29 cellular contexts compared by ENCODE assay signal in the genomic region with DNA sequence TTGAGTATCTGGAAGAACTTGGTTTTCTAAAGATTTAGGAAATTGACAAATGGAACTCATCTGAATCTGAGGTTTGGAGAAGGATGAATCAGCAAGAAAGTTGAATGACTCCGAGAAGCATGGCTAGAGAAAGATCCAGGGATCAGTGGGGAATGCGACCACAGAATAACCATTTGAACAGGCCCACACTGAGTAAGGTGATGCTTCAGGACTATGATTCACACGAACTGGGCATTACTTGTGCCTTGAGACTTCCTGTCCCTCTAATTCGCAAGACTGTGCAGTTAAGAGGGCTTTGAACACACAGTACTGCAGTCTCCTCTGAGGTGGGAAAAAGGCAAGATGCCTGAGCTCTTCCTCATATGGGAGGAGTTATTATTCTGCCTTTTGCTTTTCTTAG.
DNase-seq lines count a peak whose midpoint lies in the region; ATAC-seq, FAIRE-seq and TF ChIP-seq lines count a peak whose summit lies in the region.
"Had no signal": no experiment of that assay in that cellular context is flagged by ENCODE, and none has a peak within 500 bp of the region (broad histone marks: within the 10 kb centered on the region; RNA-seq: fewer than 3 reads in every experiment).

No MANE protein-coding gene starts in this region.

- no peak overlapping the region for H3K4me3 ChIP-seq in PC-3 (ENCODE audit: low read length)
- H3K4me3 ChIP-seq in H1 (ENCODE audit: extremely low read depth in 1 of 4, insufficient read depth in 2 of 4, low read depth in 3 of 4, low read length in 4 of 4): no peak overlapping the region
- H3K4me3 ChIP-seq in neural progenitor cell: no peak overlapping the region
- H3K4me3 ChIP-seq: A549, SK-N-MC, spleen, uterus had no signal

- H2BK20ac ChIP-seq in H1 (ENCODE audit: low read length): peak overlapping the region; percentile 86

- H3K23me2 ChIP-seq in H1 (ENCODE audit: low read depth, low read length): no peaks in the 10 kb centered on the region

- peaks cover 3% of the 10 kb centered on the region for H3K9me3 Mint-ChIP-seq in neural progenitor cell
- H3K9me3 Mint-ChIP-seq in stimulated activated naive CD8-positive, alpha-beta T cell treated with anti-CD3 and anti-CD28 coated beads, Interleukin-15, amount 100 ng/mL, for 72 hours: peaks cover 5 to 14% of the 10 kb centered on the region in 2 donors

- no peaks in the 10 kb centered on the region for H3K4me1 ChIP-seq in PC-3 (ENCODE audit: insufficient read depth, low read length)
- peaks cover 0 to 7% (median 5%) of the 10 kb centered on the region in 4 experiments; a peak in 5 of 7 replicates for H3K4me1 ChIP-seq in H1 (replicated peaks in 1 of 4; ENCODE audit: control insufficient read depth in 3 of 4, insufficient read depth in 4 of 4, low read length in 3 of 4)
- peaks cover 14% of the 10 kb centered on the region for H3K4me1 ChIP-seq in neural progenitor cell
- H3K4me1 ChIP-seq: A549, spleen, uterus had no signal

- no peaks in the 10 kb centered on the region for H3K9me3 ChIP-seq in PC-3 (ENCODE audit: low read length)
- no peaks in the 10 kb centered on the region for H3K9me3 ChIP-seq in H1 (ENCODE audit: insufficient read depth in 2 of 2, low read depth in 1 of 2, low read length in 1 of 2)
- H3K9me3 ChIP-seq in neural progenitor cell (ENCODE audit: low read depth): no peaks in the 10 kb centered on the region
- H3K9me3 ChIP-seq: A549, uterus had no signal

- TF ChIP-seq CTCF in PC-3 (conservative IDR thresholded peaks at IDR 0.05; ENCODE audit: low read depth, low read length) (no peak), H1 (IDR thresholded peaks at IDR 0.05; ENCODE audit: control extremely low read depth in 1 of 3, insufficient read depth in 1 of 3, low read depth in 1 of 3, low read length in 3 of 3) (no peak), neural progenitor cell (IDR thresholded peaks at IDR 0.05) (no peak), GM13977 (IDR thresholded peaks at IDR 0.05; ENCODE audit: extremely low read depth, insufficient read depth, missing control alignments) (no peak)

- in situ Hi-C loops in GM13977 (cut with MboI; ENCODE audit: low pct_unique_long_range_greater_than_20kb, low sequenced_read_pairs, unreplicated experiment): no loop called here

- 0 out of 2 replicates have a peak overlapping the region, but pooled peaks have one; percentile 5 for H2BK12ac ChIP-seq in H1 (ENCODE audit: low read depth, low read length)

- no peak for FAIRE-seq in H1 (lab: Jason Lieb, UNC)
- FAIRE-seq: A549, endometrium, G401.6 had no signal

- DNase-seq in H4 (ENCODE audit: low spot score) (peak; percentile 78), PC-3 (peak; percentile 19), H1 (ENCODE audit: low read depth in 1 of 2, low spot score in 2 of 2) (peak in 1 of 2 experiments; percentile 25), neural progenitor cell (ENCODE audit: low spot score) (no peak), NCI-H1694 treated with DMSO at 0.1 percent for 48 hours (lab: John Stamatoyannopoulos, UW) (no peak), GM13977 (ENCODE audit: low spot score) (no peak)
- DNase-seq in stimulated activated naive CD8-positive, alpha-beta T cell treated with anti-CD3 and anti-CD28 coated beads, Interleukin-15, amount 100 ng/mL, for 72 hours: no peak
- no peak for DNase-seq in activated effector memory CD4-positive, alpha-beta T cell treated with anti-CD3 and anti-CD28 coated beads, Interleukin-2, amount 50 U/mL, for 16 hours
- DNase-seq: activated CD4-positive, alpha-beta T cell treated with anti-CD3 and anti-CD28 coated beads for 36 hours; activated naive CD4-positive, alpha-beta T cell treated with Interleukin-2 at 50 U/mL for 16 hours; activated T-cell treated with anti-CD3 and anti-CD28 coated beads, Interleukin-2, amount 50 U/mL, for 24 hours; amniotic stem cell; left cardiac atrium; NCI-H1092 treated with DMSO at 0.1 percent for 48 hours; NCI-H2029 treated with DMSO at 0.1 percent for 48 hours; NCI-H345; occipital lobe; spleen; stimulated activated CD4-positive, alpha-beta T cell treated with anti-CD3 and anti-CD28 coated beads, Interleukin-2, amount 100 ng/mL, for 48 hours; uterus had no signal

- CTCF ChIA-PET in PC-3 (lab: Charles Lee): no interaction called here
- CTCF ChIA-PET in H1 (lab: Charles Lee; ENCODE audit: partially characterized antibody): no interaction called here

- no peak overlapping the region for H3K4ac ChIP-seq in H1 (replicated peaks; ENCODE audit: insufficient read length, low read depth, low read length)

- no peak for TF ChIP-seq RAD21 in H1 (IDR thresholded peaks at IDR 0.05 in 1 of 2, conservative IDR thresholded peaks at IDR 0.05 in 1 of 2; ENCODE audit: low read depth in 2 of 2, low read length in 2 of 2)

- H2BK5ac ChIP-seq in H1 (ENCODE audit: low read depth, low read length): no peak overlapping the region; the same call in 1 of the 2 replicates

- TF ChIP-seq POLR2A in H1 (IDR thresholded peaks at IDR 0.05; ENCODE audit: control extremely low read depth in 1 of 2, low read depth in 2 of 2, low read length in 2 of 2): no peak

- WGBS in H1 (ENCODE audit: extremely low coverage in 1 of 2, insufficient coverage in 1 of 2, insufficient read length in 1 of 2, insufficient replicate concordance in 2 of 2, low coverage in 1 of 2, low lambda C conversion rate in 2 of 2, missing lambda C conversion rate in 1 of 2), 2 experiments: 72% methylated on average over 4 of the region's 4 CpGs; no CpG with 5 or more reads in 1 of the 2 experiments

- no peak overlapping the region for H3K9ac ChIP-seq in PC-3 (ENCODE audit: low read length)
- H3K9ac ChIP-seq in H1 (replicated peaks in 1 of 4; ENCODE audit: extremely low read depth in 1 of 4, low read depth in 3 of 4, low read length in 3 of 4): no peak overlapping the region
- no peak overlapping the region for H3K9ac ChIP-seq in neural progenitor cell

- H4K20me1 ChIP-seq in PC-3 (ENCODE audit: low read length) (no peaks in the 10 kb centered on the region), H1 (replicated peaks in 1 of 2; ENCODE audit: control insufficient read depth in 1 of 2, insufficient read depth in 2 of 2, low read length in 2 of 2) (no peaks in the 10 kb centered on the region), neural progenitor cell (ENCODE audit: low read depth) (no peaks in the 10 kb centered on the region)

- no peaks in the 10 kb centered on the region for H3K36me3 Mint-ChIP-seq in neural progenitor cell
- H3K36me3 Mint-ChIP-seq: memory B cell; stimulated activated effector memory CD8-positive, alpha-beta T cell treated with anti-CD3 and anti-CD28 coated beads, Interleukin-12 subunit alpha, Interleukin-12 subunit beta, amount 100 ng/mL, for 72 hours had no signal

- no peaks in the 10 kb centered on the region for H3K79me1 ChIP-seq in H1 (ENCODE audit: low read depth, low read length)

- no peaks in the 10 kb centered on the region for H3K27me3 ChIP-seq in PC-3 (ENCODE audit: low read length)
- no peaks in the 10 kb centered on the region for H3K27me3 ChIP-seq in H1 (replicated peaks in 1 of 4; ENCODE audit: control insufficient read depth in 3 of 4, extremely low read depth in 1 of 4, insufficient read depth in 3 of 4, low read length in 3 of 4)
- H3K27me3 ChIP-seq in neural progenitor cell: no peaks in the 10 kb centered on the region
- H3K27me3 ChIP-seq: spleen, uterus had no signal

- TF ChIP-seq EP300 in H1 (IDR thresholded peaks at IDR 0.05; ENCODE audit: borderline replicate concordance in 1 of 2, low read depth in 2 of 2, low read length in 2 of 2): no peak

- intact Hi-C loops in PC-3 (cut with micrococcal nuclease): no loop called here

- H3K27ac Mint-ChIP-seq in neural progenitor cell: peak overlapping the region; percentile 21
- H3K27ac Mint-ChIP-seq in stimulated activated naive CD8-positive, alpha-beta T cell treated with anti-CD3 and anti-CD28 coated beads, Interleukin-15, amount 100 ng/mL, for 72 hours: no peak overlapping the region
- H3K27ac Mint-ChIP-seq: activated CD4-positive, alpha-beta T cell treated with anti-CD3 and anti-CD28 coated beads for 36 hours; activated T-cell treated with anti-CD3 and anti-CD28 coated beads, Interleukin-2, amount 50 U/mL, for 24 hours; B cell; dendritic cell treated with granulocyte-macrophage colony-stimulating factor and Interleukin-4, amounts not matched to agents 40 ng/mL and 50 ng/mL, for 4 days; memory B cell; stimulated activated effector memory CD8-positive, alpha-beta T cell treated with anti-CD3 and anti-CD28 coated beads, Interleukin-12 subunit alpha, Interleukin-12 subunit beta, amount 100 ng/mL, for 72 hours; T-helper 1 cell treated with Interleukin-12 subunit alpha and Interleukin-12 subunit beta and Interleukin-4 antibody, amounts not matched to agents 30 μg/mL and 1 μg/mL, for 36 hours had no signal

- no peaks in the 10 kb centered on the region for H3K79me2 ChIP-seq in PC-3 (ENCODE audit: low read length)
- no peaks in the 10 kb centered on the region for H3K79me2 ChIP-seq in H1 (ENCODE audit: control insufficient read depth in 1 of 2, insufficient read depth in 2 of 2, low read length in 2 of 2)
- H3K79me2 ChIP-seq in neural progenitor cell (ENCODE audit: low read depth): no peaks in the 10 kb centered on the region

- H2AK5ac ChIP-seq in H1 (ENCODE audit: low read depth, low read length): no peak overlapping the region

- peaks cover 33% of the 10 kb centered on the region for H3K4me1 Mint-ChIP-seq in neural progenitor cell
- H3K4me1 Mint-ChIP-seq in stimulated activated naive CD8-positive, alpha-beta T cell treated with anti-CD3 and anti-CD28 coated beads, Interleukin-15, amount 100 ng/mL, for 72 hours: no peaks in the 10 kb centered on the region
- H3K4me1 Mint-ChIP-seq: activated CD4-positive, alpha-beta T cell treated with anti-CD3 and anti-CD28 coated beads for 36 hours; B cell; memory B cell; stimulated activated effector memory CD8-positive, alpha-beta T cell treated with anti-CD3 and anti-CD28 coated beads, Interleukin-12 subunit alpha, Interleukin-12 subunit beta, amount 100 ng/mL, for 72 hours had no signal

- no peak overlapping the region for H4K5ac ChIP-seq in H1 (ENCODE audit: insufficient read length, low read depth, low read length)

- H3K36me3 ChIP-seq in PC-3 (ENCODE audit: low read depth, low read length) (no peaks in the 10 kb centered on the region), H1 (ENCODE audit: control insufficient read depth in 2 of 4, insufficient read depth in 4 of 4, low read length in 3 of 4) (no peaks in the 10 kb centered on the region), neural progenitor cell (no peaks in the 10 kb centered on the region)
- H3K36me3 ChIP-seq: spleen, uterus had no signal

- no peak overlapping the region for H3K18ac ChIP-seq in H1 (ENCODE audit: extremely low read depth, low read length)

- H3K27ac ChIP-seq in PC-3 (ENCODE audit: low read length) (no peak overlapping the region), H1 (ENCODE audit: low read depth, low read length) (no peak overlapping the region), neural progenitor cell (no peak overlapping the region)
- H3K27ac ChIP-seq: A549, SK-N-MC, spleen, uterus had no signal

- peak overlapping the region; percentile 31 for H4K91ac ChIP-seq in H1 (replicated peaks; ENCODE audit: insufficient read length, low read length)

- H3K9me2 ChIP-seq in PC-3 (replicated peaks; ENCODE audit: low read length): no peaks in the 10 kb centered on the region

- no peak overlapping the region for H2BK15ac ChIP-seq in H1 (ENCODE audit: low read length)

- H3K23ac ChIP-seq in H1 (ENCODE audit: insufficient read length): no peak overlapping the region

- no peak overlapping the region for H3K4me3 Mint-ChIP-seq in neural progenitor cell
- no peak overlapping the region for H3K4me3 Mint-ChIP-seq in stimulated activated naive CD8-positive, alpha-beta T cell treated with anti-CD3 and anti-CD28 coated beads, Interleukin-15, amount 100 ng/mL, for 72 hours
- H3K4me3 Mint-ChIP-seq: activated CD4-positive, alpha-beta T cell treated with anti-CD3 and anti-CD28 coated beads for 36 hours; activated T-cell treated with anti-CD3 and anti-CD28 coated beads, Interleukin-2, amount 50 U/mL, for 24 hours; B cell; dendritic cell treated with granulocyte-macrophage colony-stimulating factor and Interleukin-4, amounts not matched to agents 40 ng/mL and 50 ng/mL, for 4 days; memory B cell; stimulated activated effector memory CD8-positive, alpha-beta T cell treated with anti-CD3 and anti-CD28 coated beads, Interleukin-12 subunit alpha, Interleukin-12 subunit beta, amount 100 ng/mL, for 72 hours; T-helper 1 cell treated with Interleukin-12 subunit alpha and Interleukin-12 subunit beta and Interleukin-4 antibody, amounts not matched to agents 30 μg/mL and 1 μg/mL, for 36 hours had no signal

- no peak for ATAC-seq in PC-3
- no peak for ATAC-seq in stimulated activated naive CD8-positive, alpha-beta T cell treated with anti-CD3 and anti-CD28 coated beads, Interleukin-15, amount 100 ng/mL, for 72 hours
- ATAC-seq: A549; activated CD4-positive, alpha-beta T cell treated with anti-CD3 and anti-CD28 coated beads for 36 hours; left cardiac atrium; stimulated activated effector memory CD8-positive, alpha-beta T cell treated with anti-CD3 and anti-CD28 coated beads, Interleukin-12 subunit alpha, Interleukin-12 subunit beta, amount 100 ng/mL, for 72 hours had no signal

- POLR2A ChIA-PET in PC-3 (lab: Charles Lee; ENCODE audit: unreplicated experiment) (no interaction called here), H1 (lab: Charles Lee; ENCODE audit: partially characterized antibody) (no interaction called here)

- H3K14ac ChIP-seq in H1 (ENCODE audit: insufficient read length): no peak overlapping the region

- H3K27me3 Mint-ChIP-seq in neural progenitor cell (ENCODE audit: insufficient read depth, low read depth): peaks cover 5% of the 10 kb centered on the region
- H3K27me3 Mint-ChIP-seq in stimulated activated naive CD8-positive, alpha-beta T cell treated with anti-CD3 and anti-CD28 coated beads, Interleukin-15, amount 100 ng/mL, for 72 hours: no peaks in the 10 kb centered on the region
- H3K27me3 Mint-ChIP-seq: activated CD4-positive, alpha-beta T cell treated with anti-CD3 and anti-CD28 coated beads for 36 hours; activated T-cell treated with anti-CD3 and anti-CD28 coated beads, Interleukin-2, amount 50 U/mL, for 24 hours; B cell; dendritic cell treated with granulocyte-macrophage colony-stimulating factor and Interleukin-4, amounts not matched to agents 40 ng/mL and 50 ng/mL, for 4 days; memory B cell had no signal

- BruUV-seq in PC-3 (replicated peaks; lab: Mats Ljungman, UMichigan): no TSS peak

- no peak overlapping the region for H3K4me2 ChIP-seq in PC-3 (ENCODE audit: low read length)
- peak overlapping the region in 1 of 2 experiments; percentile 22; a peak in 1 of 4 replicates for H3K4me2 ChIP-seq in H1 (ENCODE audit: insufficient read depth in 1 of 2, low read depth in 2 of 2, low read length in 2 of 2)
- no peak overlapping the region for H3K4me2 ChIP-seq in neural progenitor cell
- H3K4me2 ChIP-seq: A549 had no signal

- H3K56ac ChIP-seq in H1 (replicated peaks; ENCODE audit: insufficient read length, low read depth, low read length): no peak overlapping the region

- H3F3A ChIP-seq in PC-3 (ENCODE audit: low read length, unreplicated experiment) (no peaks in the 10 kb centered on the region), neural progenitor cell (ENCODE audit: low read depth) (no peaks in the 10 kb centered on the region)

- no peak overlapping the region for H2BK120ac ChIP-seq in H1 (replicated peaks; ENCODE audit: low read depth, low read length)

- no peak overlapping the region for H4K8ac ChIP-seq in H1 (ENCODE audit: extremely low read depth, insufficient read depth, low read length)

- no peak overlapping the region for H2AFZ ChIP-seq in PC-3 (ENCODE audit: low read length)
- H2AFZ ChIP-seq in H1 (ENCODE audit: low read length): peak overlapping the region; percentile 88; the same call in 1 of the 2 replicates
- no peak overlapping the region for H2AFZ ChIP-seq in neural progenitor cell (replicated peaks)

Comparison
In these comparisons a context has a peak if more than half of its experiments do, and no peak if none do; other contexts are left out.
1. DNase-seq: peak in H4 (single experiment) and PC-3 (single experiment); none in neural progenitor cell (single experiment), stimulated activated naive CD8-positive, alpha-beta T cell treated with anti-CD3 and anti-CD28 coated beads, Interleukin-15, amount 100 ng/mL, for 72 hours (0 of 2), activated effector memory CD4-positive, alpha-beta T cell treated with anti-CD3 and anti-CD28 coated beads, Interleukin-2, amount 50 U/mL, for 16 hours (single experiment), NCI-H1694 treated with DMSO at 0.1 percent for 48 hours (single experiment) and GM13977 (single experiment).